ENCODE assay signal across 10 cellular contexts in the genomic region with DNA sequence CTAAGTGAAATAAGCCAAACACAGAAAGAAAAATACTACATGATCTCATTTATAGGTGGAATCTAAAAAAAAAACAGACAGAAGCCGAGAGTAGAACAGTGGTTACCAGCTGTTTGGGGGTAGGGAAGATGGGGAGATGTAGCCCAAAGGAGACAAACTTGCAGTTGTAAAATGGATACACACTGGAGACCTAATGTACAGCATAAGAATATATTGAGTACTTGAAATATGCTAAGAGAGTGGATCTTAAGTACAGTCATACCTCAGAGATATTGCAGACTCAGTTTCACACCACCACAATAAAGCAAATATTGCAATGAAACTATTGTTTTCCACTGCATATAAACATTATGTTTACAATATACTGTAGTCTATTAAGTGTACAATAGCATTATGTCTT.
"Had no signal": no experiment of that assay in that cellular context is flagged by ENCODE, and none has a peak within 500 bp of the region (broad histone marks: within the 10 kb centered on the region; RNA-seq: fewer than 3 reads in every experiment).

No MANE protein-coding gene starts in this region.

- H3K27ac ChIP-seq: GM23248, HL-60 had no signal

- H2AFZ ChIP-seq: GM23248 had no signal

- H3K36me3 Mint-ChIP-seq: IgD-negative memory B cell had no signal

- H3K27me3 Mint-ChIP-seq: IgD-negative memory B cell had no signal

- H3K4me1 Mint-ChIP-seq: IgD-negative memory B cell had no signal

- ATAC-seq: HCT116, HepG2 had no signal

- H3K36me3 ChIP-seq: HAP-1 had no signal

- H3K4me1 ChIP-seq: HAP-1 had no signal

- H3K9ac ChIP-seq: GM23248 had no signal

- H3K27ac Mint-ChIP-seq: HFFc6, IgD-negative memory B cell had no signal

- H3K4me3 ChIP-seq: GM23248, HAP-1 had no signal

- H3K9me3 ChIP-seq: HAP-1 had no signal

- FAIRE-seq: HepG2 had no signal

- H3K4me3 Mint-ChIP-seq: HFFc6, IgD-negative memory B cell had no signal

- DNase-seq: GM23248, GOT3, H7, HFFc6, KG1 had no signal
